In genomic region chr3:88038561-88038960, GRCh38 we compare ENCODE assay signal across 18 cellular contexts. TPM values are rescaled to one million over a fixed set of nuclear protein-coding genes. Genes with fewer than 3 reads are reported as not detected.
A peak's percentile ranks its signal among the peaks of the same experiment; 100 is the strongest.
DNase-seq lines count a peak whose midpoint lies in the region; ATAC-seq and TF ChIP-seq lines count a peak whose summit lies in the region.
"Had no signal": no experiment of that assay in that cellular context is flagged by ENCODE, and none has a peak within 500 bp of the region (broad histone marks: within the 10 kb centered on the region; RNA-seq: fewer than 3 reads in every experiment).

No MANE protein-coding gene starts in this region.

- H3K27ac ChIP-seq in MM.1S (ENCODE audit: low read length) (no peak overlapping the region), prostate gland (no peak overlapping the region)
- H3K27ac ChIP-seq: coronary artery, lower lobe of right lung, pancreas, skin epidermis, tibial artery had no signal

- H3K79me2 ChIP-seq in MM.1S (ENCODE audit: low read length): no peaks in the 10 kb centered on the region

- WGBS in prostate gland: 36% methylated on average over 2 of the region's 2 CpGs

- TF ChIP-seq POLR2A in erythroblast (IDR thresholded peaks at IDR 0.05; ENCODE audit: low read length) (no peak), prostate gland (IDR thresholded peaks at IDR 0.05) (no peak)

- intact Hi-C loops in prostate gland (cut with DNase I): no loop called here

- no peaks in the 10 kb centered on the region for H3K9me3 ChIP-seq in MM.1S (replicated peaks; ENCODE audit: insufficient read depth, low read length)
- H3K9me3 ChIP-seq in prostate gland: no peaks in the 10 kb centered on the region
- H3K9me3 ChIP-seq: lower lobe of right lung, pancreas, tibial artery had no signal

- no peak overlapping the region for H2AFZ ChIP-seq in MM.1S (ENCODE audit: low read length)

- no peak for ATAC-seq in left lobe of liver
- ATAC-seq: activated CD4-positive, alpha-beta T cell treated with anti-CD3 and anti-CD28 coated beads for 36 hours; lower lobe of right lung; pancreas had no signal

- H3K4me3 ChIP-seq in epithelial cell of proximal tubule (ENCODE audit: low read depth, low read length) (no peak overlapping the region), MM.1S (ENCODE audit: low read length) (no peak overlapping the region), prostate gland (no peak overlapping the region)
- H3K4me3 ChIP-seq: coronary artery, lower lobe of right lung, pancreas, skin epidermis, tibial artery had no signal

- TF ChIP-seq CTCF in epithelial cell of proximal tubule (conservative IDR thresholded peaks at IDR 0.05; ENCODE audit: low read depth, low read length) (no peak), MM.1S (IDR thresholded peaks at IDR 0.05; ENCODE audit: low read length) (no peak), prostate gland (IDR thresholded peaks at IDR 0.05) (no peak)

- H3K4me1 ChIP-seq in MM.1S (ENCODE audit: low read length): no peaks in the 10 kb centered on the region
- no peaks in the 10 kb centered on the region for H3K4me1 ChIP-seq in prostate gland (replicated peaks)
- H3K4me1 ChIP-seq: lower lobe of right lung, pancreas had no signal

- H3K9me2 ChIP-seq in MM.1S (replicated peaks; ENCODE audit: insufficient read depth, low read length): no peaks in the 10 kb centered on the region

- H4K20me1 ChIP-seq in MM.1S (ENCODE audit: insufficient read depth, low read length): no peaks in the 10 kb centered on the region

- no peak overlapping the region for H3K9ac ChIP-seq in MM.1S (ENCODE audit: low read length)

- H3K36me3 ChIP-seq in MM.1S (replicated peaks; ENCODE audit: insufficient read depth, low read length): no peaks in the 10 kb centered on the region
- no peaks in the 10 kb centered on the region for H3K36me3 ChIP-seq in prostate gland
- H3K36me3 ChIP-seq: lower lobe of right lung, pancreas, tibial artery had no signal

- peak; percentile 52 for DNase-seq in EL
- DNase-seq in RKO (ENCODE audit: low spot score): peak; percentile 60
- DNase-seq in epithelial cell of proximal tubule (ENCODE audit: low read depth): peak; percentile 88
- peak; percentile 49 for DNase-seq in non-pigmented ciliary epithelial cell (ENCODE audit: low read depth)
- DNase-seq in left lobe of liver (ENCODE audit: low spot score): no peak
- no peak for DNase-seq in MM.1S
- no peak for DNase-seq in erythroblast (lab: John Stamatoyannopoulos, UW)
- no peak for DNase-seq in prostate gland (ENCODE audit: low spot score)
- DNase-seq: activated CD4-positive, alpha-beta T cell treated with anti-CD3 and anti-CD28 coated beads for 36 hours; activated effector memory CD4-positive, alpha-beta T cell treated with anti-CD3 and anti-CD28 coated beads, Interleukin-2, amount 50 U/mL, for 16 hours; DMS53; lower lobe of right lung; NCI-H1092 treated with DMSO at 0.1 percent for 48 hours; pancreas; SHP77 treated with DMSO at 0.1 percent for 48 hours; tibial artery had no signal

- H3K27me3 ChIP-seq in MM.1S (replicated peaks; ENCODE audit: insufficient read depth, low read length) (no peaks in the 10 kb centered on the region), prostate gland (replicated peaks; ENCODE audit: insufficient read depth) (no peaks in the 10 kb centered on the region)
- H3K27me3 ChIP-seq: pancreas, tibial artery had no signal

- no peak overlapping the region for H3K4me2 ChIP-seq in MM.1S (ENCODE audit: low read depth, low read length)

- H3F3A ChIP-seq in MM.1S (ENCODE audit: insufficient read depth, low read length): no peaks in the 10 kb centered on the region

RNA-seq across cellular contexts. Expression of gene CGGBP1, which starts 20.2 kb away (rescaled TPM):
- 34.8 and 35.1 TPM in 2 replicates for total RNA-seq in epithelial cell of proximal tubule
- 22.6 TPM for total RNA-seq in left lobe of liver
- 10 to 100 TPM; 48.9 to 57.6 TPM for total RNA-seq in prostate gland

RNA-seq across cellular contexts. Expression of gene ZNF654, which starts 20.5 kb away (rescaled TPM):
- total RNA-seq in epithelial cell of proximal tubule (1.8 and 4.6 TPM in 2 replicates), left lobe of liver (7.2 TPM), prostate gland (10 to 100 TPM; 12.5 to 18.1 TPM)

Comparison
In these comparisons a context has a peak if more than half of its experiments do, and no peak if none do; other contexts are left out.
1. DNase-seq: peak in EL (single experiment), RKO (single experiment), epithelial cell of proximal tubule (single experiment) and non-pigmented ciliary epithelial cell (single experiment); none in left lobe of liver (single experiment), MM.1S (single experiment), erythroblast (0 of 2) and prostate gland (single experiment).